ENCODE assay signal across 7 cellular contexts in genomic region chr20:41072099-41072798, GRCh38. TPM values are rescaled to one million over a fixed set of nuclear protein-coding genes. Genes with fewer than 3 reads are reported as not detected.
DNase-seq lines count a peak whose midpoint lies in the region; ATAC-seq and TF ChIP-seq lines count a peak whose summit lies in the region.

No MANE protein-coding gene starts in this region.

- DNase-seq in HPDE6-E6E7 (ENCODE audit: extremely low spot score) = peak; percentile 61
- DNase-seq in activated T-helper 2 cell treated with anti-CD3 and anti-CD28 coated beads, Interferon-gamma antibody, Interleukin-2, Interleukin-4, amounts not matched to agents 10 μg/mL and 5 μg/mL and 100 μg/mL, durations not matched to agents 14 hours and 24 hours and 36 hours (ENCODE audit: low spot score) = no peak
- DNase-seq in cardiac muscle cell (ENCODE audit: low read depth in 1 of 2, low spot score in 1 of 2) = peak in 1 of 2 donors; percentile 89
- DNase-seq in stimulated activated naive B cell treated with anti-CD40 and anti-IgM and Interleukin-4, amounts not matched to agents 10 μg/mL and 1 μg/mL and 100 μg/mL, for 72 hours = no peak
- no peak for DNase-seq in retina

- H3K4me3 Mint-ChIP-seq in activated T-helper 2 cell treated with anti-CD3 and anti-CD28 coated beads, Interferon-gamma antibody, Interleukin-2, Interleukin-4, amounts not matched to agents 10 μg/mL and 5 μg/mL and 100 μg/mL, durations not matched to agents 14 hours and 24 hours and 36 hours (ENCODE audit: low read depth) = no peak overlapping the region
- no peak overlapping the region for H3K4me3 Mint-ChIP-seq in stimulated activated naive B cell treated with anti-CD40 and anti-IgM and Interleukin-4, amounts not matched to agents 10 μg/mL and 1 μg/mL and 100 μg/mL, for 72 hours

- no peak for ATAC-seq in stimulated activated naive B cell treated with anti-CD40 and anti-IgM and Interleukin-4, amounts not matched to agents 10 μg/mL and 1 μg/mL and 100 μg/mL, for 72 hours (replicated peaks)
- ATAC-seq in GM18867 (IDR thresholded peaks at IDR 0.05; ENCODE audit: unreplicated experiment) (no peak), GM21447 (IDR thresholded peaks at IDR 0.05; ENCODE audit: unreplicated experiment) (no peak)

- no peaks in the 10 kb centered on the region for H3K9me3 Mint-ChIP-seq in activated T-helper 2 cell treated with anti-CD3 and anti-CD28 coated beads, Interferon-gamma antibody, Interleukin-2, Interleukin-4, amounts not matched to agents 10 μg/mL and 5 μg/mL and 100 μg/mL, durations not matched to agents 14 hours and 24 hours and 36 hours
- H3K9me3 Mint-ChIP-seq in stimulated activated naive B cell treated with anti-CD40 and anti-IgM and Interleukin-4, amounts not matched to agents 10 μg/mL and 1 μg/mL and 100 μg/mL, for 72 hours = no peaks in the 10 kb centered on the region

- peak overlapping the region; percentile 78 for H3K27ac Mint-ChIP-seq in activated T-helper 2 cell treated with anti-CD3 and anti-CD28 coated beads, Interferon-gamma antibody, Interleukin-2, Interleukin-4, amounts not matched to agents 10 μg/mL and 5 μg/mL and 100 μg/mL, durations not matched to agents 14 hours and 24 hours and 36 hours
- peak overlapping the region; percentile 51 for H3K27ac Mint-ChIP-seq in stimulated activated naive B cell treated with anti-CD40 and anti-IgM and Interleukin-4, amounts not matched to agents 10 μg/mL and 1 μg/mL and 100 μg/mL, for 72 hours

- intact Hi-C loops in activated T-helper 2 cell treated with anti-CD3 and anti-CD28 coated beads, Interferon-gamma antibody, Interleukin-2, Interleukin-4, amounts not matched to agents 10 μg/mL and 5 μg/mL and 100 μg/mL, durations not matched to agents 14 hours and 24 hours and 36 hours (cut with micrococcal nuclease) = loop anchor here (2.0 kb wide), 1 partner anchor 33 kb away; no protein-coding TSS in a partner anchor

- no peaks in the 10 kb centered on the region for H3K27me3 Mint-ChIP-seq in activated T-helper 2 cell treated with anti-CD3 and anti-CD28 coated beads, Interferon-gamma antibody, Interleukin-2, Interleukin-4, amounts not matched to agents 10 μg/mL and 5 μg/mL and 100 μg/mL, durations not matched to agents 14 hours and 24 hours and 36 hours (ENCODE audit: low read depth)
- no peaks in the 10 kb centered on the region for H3K27me3 Mint-ChIP-seq in stimulated activated naive B cell treated with anti-CD40 and anti-IgM and Interleukin-4, amounts not matched to agents 10 μg/mL and 1 μg/mL and 100 μg/mL, for 72 hours

- peaks cover 8% of the 10 kb centered on the region for H3K36me3 ChIP-seq in cardiac muscle cell

- H3K4me1 ChIP-seq in cardiac muscle cell (ENCODE audit: low read depth) = peaks cover 17% of the 10 kb centered on the region

- H3K4me3 ChIP-seq in cardiac muscle cell = no peak overlapping the region

- H3K36me3 Mint-ChIP-seq in activated T-helper 2 cell treated with anti-CD3 and anti-CD28 coated beads, Interferon-gamma antibody, Interleukin-2, Interleukin-4, amounts not matched to agents 10 μg/mL and 5 μg/mL and 100 μg/mL, durations not matched to agents 14 hours and 24 hours and 36 hours (ENCODE audit: low read depth) = peaks cover 59% of the 10 kb centered on the region
- peaks cover 14 to 37% of the 10 kb centered on the region in 2 donors for H3K36me3 Mint-ChIP-seq in stimulated activated naive B cell treated with anti-CD40 and anti-IgM and Interleukin-4, amounts not matched to agents 10 μg/mL and 1 μg/mL and 100 μg/mL, for 72 hours

- peak overlapping the region; percentile 36 for H3K27ac ChIP-seq in cardiac muscle cell

- no peaks in the 10 kb centered on the region for H3K9me3 ChIP-seq in cardiac muscle cell (ENCODE audit: low read depth)

- peaks cover 61% of the 10 kb centered on the region for H3K4me1 Mint-ChIP-seq in activated T-helper 2 cell treated with anti-CD3 and anti-CD28 coated beads, Interferon-gamma antibody, Interleukin-2, Interleukin-4, amounts not matched to agents 10 μg/mL and 5 μg/mL and 100 μg/mL, durations not matched to agents 14 hours and 24 hours and 36 hours (ENCODE audit: low read depth)
- peaks cover 28 to 59% of the 10 kb centered on the region in 2 donors for H3K4me1 Mint-ChIP-seq in stimulated activated naive B cell treated with anti-CD40 and anti-IgM and Interleukin-4, amounts not matched to agents 10 μg/mL and 1 μg/mL and 100 μg/mL, for 72 hours

- H3K27me3 ChIP-seq in cardiac muscle cell = no peaks in the 10 kb centered on the region

- no peak for TF ChIP-seq CTCF in cardiac muscle cell (IDR thresholded peaks at IDR 0.05; ENCODE audit: low read depth, low read length)

RNA-seq across cellular contexts. Expression of gene TOP1, which starts 43.6 kb away (rescaled TPM):
- 116 and 118 TPM in 2 replicates for total RNA-seq in activated T-helper 2 cell treated with anti-CD3 and anti-CD28 coated beads, Interferon-gamma antibody, Interleukin-2, Interleukin-4, amounts not matched to agents 10 μg/mL and 5 μg/mL and 100 μg/mL, durations not matched to agents 14 hours and 24 hours and 36 hours
- 12.4 and 21.5 TPM in 2 replicates for total RNA-seq in cardiac muscle cell
- 21.5 and 21.7 TPM in 2 replicates for polyA plus RNA-seq in cardiac muscle cell
